In genomic region chr15:59528965-59529402, GRCh38 we compare ENCODE assay signal across 8 cellular contexts.
A peak's percentile ranks its signal among the peaks of the same experiment; 100 is the strongest.
DNase-seq lines count a peak whose midpoint lies in the region; ATAC-seq and TF ChIP-seq lines count a peak whose summit lies in the region.

No MANE protein-coding gene starts in this region.

- ATAC-seq in thoracic aorta (ENCODE audit: insufficient number of reproducible peaks, low FRiP score, low read depth) (peak; percentile 73), HG03139 (IDR thresholded peaks at IDR 0.05; ENCODE audit: unreplicated experiment) (no peak)

- no peak overlapping the region for H3K27ac ChIP-seq in SJSA1
- H3K27ac ChIP-seq in thoracic aorta = no peak overlapping the region

- H3K36me3 ChIP-seq in SJSA1 (no peaks in the 10 kb centered on the region), thoracic aorta (no peaks in the 10 kb centered on the region)

- in situ Hi-C loops in GM13976 (cut with MboI; ENCODE audit: low sequenced_read_pairs, unreplicated experiment) = no loop called here

- TF ChIP-seq CTCF in GM13976 (IDR thresholded peaks at IDR 0.05; ENCODE audit: borderline replicate concordance, control extremely low read depth, extremely low read depth, insufficient read depth, missing control alignments) = peak; percentile 66
- TF ChIP-seq CTCF in thoracic aorta (IDR thresholded peaks at IDR 0.05) = peak; percentile 73

- H3K4me1 ChIP-seq in SJSA1 (replicated peaks) = no peaks in the 10 kb centered on the region
- H3K4me1 ChIP-seq in thoracic aorta (ENCODE audit: control insufficient read depth in 1 of 2, low read depth in 2 of 2) = no peaks in the 10 kb centered on the region

- DNase-seq in GM13976 (ENCODE audit: low spot score) = peak; percentile 64
- DNase-seq in MV-4-11 (lab: John Stamatoyannopoulos, UW) = peak; percentile 51
- DNase-seq in SJSA1 (ENCODE audit: low read depth in 1 of 2, low spot score in 2 of 2) = peak; percentile 77 to 85
- peak; percentile 40 for DNase-seq in activated effector memory CD4-positive, alpha-beta T cell treated with Interleukin-2 at 50 U/mL for 16 hours
- DNase-seq in foreskin melanocyte = peak; percentile 81
- peak; percentile 85 for DNase-seq in occipital lobe (lab: John Stamatoyannopoulos, UW)
- peak; percentile 67 for DNase-seq in thoracic aorta (ENCODE audit: low spot score)

- H3K4me3 ChIP-seq in SJSA1 (no peak overlapping the region), thoracic aorta (no peak overlapping the region)

- H3K9me3 ChIP-seq in SJSA1 (replicated peaks) (no peaks in the 10 kb centered on the region), thoracic aorta (no peaks in the 10 kb centered on the region)

- H3K27me3 ChIP-seq in SJSA1 (replicated peaks) = no peaks in the 10 kb centered on the region
- no peaks in the 10 kb centered on the region for H3K27me3 ChIP-seq in thoracic aorta (replicated peaks; ENCODE audit: insufficient read depth)
